Comparison of ENCODE assay signal across 29 cellular contexts in the genomic region with DNA sequence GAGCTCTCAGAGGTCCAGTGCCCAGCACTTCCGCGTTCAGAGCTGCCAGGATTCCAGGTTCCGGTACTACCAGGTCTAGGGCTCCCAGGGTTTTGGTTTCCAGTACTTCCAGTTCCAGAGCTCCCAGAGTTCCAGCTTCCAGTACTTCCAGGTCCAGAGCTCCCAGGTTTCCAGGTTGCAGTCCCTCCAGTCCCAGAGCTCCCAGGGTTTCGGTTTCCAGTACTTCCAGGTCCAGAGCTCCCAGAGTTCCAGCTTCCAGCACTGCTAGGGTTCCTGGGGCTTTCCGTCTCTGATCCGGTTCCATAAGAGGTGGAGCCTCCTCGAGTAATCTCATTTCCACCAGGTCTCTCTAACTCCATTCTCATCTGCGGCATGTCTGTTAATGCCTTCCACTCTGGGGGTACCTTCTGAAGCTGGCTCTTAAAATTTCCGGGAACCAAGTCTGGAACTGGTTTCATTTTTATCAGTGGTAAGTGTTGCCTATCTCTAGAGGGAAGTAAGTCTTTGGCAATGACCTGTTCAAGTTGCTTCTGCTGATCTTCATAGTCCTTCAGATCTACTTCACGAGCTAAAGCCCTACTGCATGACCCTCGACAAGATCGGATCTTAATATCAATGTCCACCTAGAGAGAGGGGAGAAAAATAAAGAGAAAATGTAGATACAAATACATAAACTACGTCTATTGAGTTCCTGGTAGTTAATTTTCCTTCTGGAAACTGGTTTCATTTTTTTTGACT. TPM values are rescaled to one million over a fixed set of nuclear protein-coding genes. Genes with fewer than 3 reads are reported as not detected.
"Had no signal": no experiment of that assay in that cellular context is flagged by ENCODE, and none has a peak within 500 bp of the region (broad histone marks: within the 10 kb centered on the region; RNA-seq: fewer than 3 reads in every experiment).

No MANE protein-coding gene starts in this region.

- H2AFZ ChIP-seq: neural progenitor cell, parathyroid adenoma had no signal

- H3K36me3 ChIP-seq: lower lobe of right lung, neural progenitor cell, stomach, tibial nerve had no signal

- DNase-seq: activated CD4-positive, alpha-beta T cell treated with anti-CD3 and anti-CD28 coated beads for 48 hours; activated CD4-positive, alpha-beta T cell treated with anti-CD3 and anti-CD28 coated beads, Interleukin-2, amount 50 U/mL, for 48 hours; activated CD8-positive, alpha-beta memory T cell treated with anti-CD3 and anti-CD28 coated beads for 24 hours; activated effector memory CD4-positive, alpha-beta T cell treated with Interleukin-2 at 50 U/mL for 16 hours; activated naive CD4-positive, alpha-beta T cell treated with Interleukin-2 at 50 U/mL for 16 hours; anterior cingulate cortex; endodermal cell; foreskin fibroblast; head of caudate nucleus; hypothalamus; lower lobe of right lung; mesenchymal stem cell; natural killer cell; occipital lobe; psoas muscle; stimulated activated CD4-positive, alpha-beta T cell treated with anti-CD3 and anti-CD28 coated beads, Interleukin-1b, Interleukin-23, amount 100 ng/mL, for 48 hours; stimulated activated naive B cell treated with anti-CD40 and anti-IgM and Interleukin-4, amounts not matched to agents 10 μg/mL and 1 μg/mL and 100 μg/mL, for 72 hours; stomach; T-helper 2 cell had no signal

- H3K4me2 ChIP-seq: neural progenitor cell, smooth muscle cell had no signal

- H3K9ac ChIP-seq: neural progenitor cell, parathyroid adenoma had no signal

- H3K4me1 ChIP-seq: lower lobe of right lung, parathyroid adenoma, psoas muscle, stomach, tibial nerve had no signal

- FAIRE-seq: bronchial epithelial cell had no signal

- H3K27ac ChIP-seq: lower lobe of right lung, neural progenitor cell, parathyroid adenoma, psoas muscle, stomach, tibial nerve, VCaP had no signal

- H3K4me3 ChIP-seq: lower lobe of right lung, neural progenitor cell, psoas muscle, smooth muscle cell, stomach, tibial nerve had no signal

- H3K79me2 ChIP-seq: parathyroid adenoma had no signal

- H3K9me3 ChIP-seq: lower lobe of right lung, psoas muscle, stomach, tibial nerve had no signal

- ATAC-seq: activated CD4-positive, CD25-positive, alpha-beta regulatory T cell treated with anti-CD3 and anti-CD28 coated beads, Interleukin-2, amount 50 U/mL, for 24 hours; esophagus mucosa; lower lobe of right lung; natural killer cell; psoas muscle; stimulated activated naive B cell treated with anti-CD40 and anti-IgM and Interleukin-4, amounts not matched to agents 10 μg/mL and 1 μg/mL and 100 μg/mL, for 72 hours had no signal

- H3K27me3 ChIP-seq: neural progenitor cell, tibial nerve had no signal

RNA-seq across cellular contexts. Expression of gene FGA, which starts 4.1 kb away (rescaled TPM):
- total RNA-seq: bronchial epithelial cell, kidney epithelial cell, mononuclear cell, natural killer cell had no signal
- polyA plus RNA-seq: psoas muscle had no signal

RNA-seq across cellular contexts. Expression of gene FGB, which starts 23.7 kb away (rescaled TPM):
- total RNA-seq: bronchial epithelial cell, mononuclear cell, natural killer cell, smooth muscle cell, tibial nerve had no signal
- polyA plus RNA-seq: psoas muscle had no signal

RNA-seq across cellular contexts. Expression of gene FGG, which starts 26.0 kb away (rescaled TPM):
- total RNA-seq: kidney epithelial cell, mononuclear cell, natural killer cell, smooth muscle cell, tibial nerve had no signal
